In the genomic region with DNA sequence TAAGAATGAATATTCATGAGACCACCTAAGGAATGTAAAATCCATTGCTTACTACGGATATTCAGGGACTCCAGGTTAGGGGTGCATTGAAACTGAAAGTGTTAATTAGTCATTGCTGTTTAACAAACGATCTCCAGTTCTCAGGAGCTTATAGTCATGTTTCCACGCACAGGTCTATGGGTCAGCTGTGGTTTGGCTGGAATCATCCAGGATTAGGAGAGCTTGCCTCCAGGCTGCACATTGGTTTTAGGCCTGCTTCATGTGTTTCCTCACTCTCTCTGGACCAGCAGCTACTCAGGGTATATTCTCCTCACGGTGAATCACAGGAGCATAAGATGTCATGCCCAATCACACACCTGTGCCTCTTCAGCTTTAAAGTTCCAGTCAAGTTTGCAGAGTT, we compare ENCODE assay signal across 13 cellular contexts.
DNase-seq lines count a peak whose midpoint lies in the region; ATAC-seq, FAIRE-seq and TF ChIP-seq lines count a peak whose summit lies in the region.
"Had no signal": no experiment of that assay in that cellular context is flagged by ENCODE, and none has a peak within 500 bp of the region (broad histone marks: within the 10 kb centered on the region; RNA-seq: fewer than 3 reads in every experiment).

No MANE protein-coding gene starts in this region.

- no peak for TF ChIP-seq POLR2A in K562 (conservative IDR thresholded peaks at IDR 0.05)

- no peak for FAIRE-seq in K562 (lab: Jason Lieb, UNC)

- no peaks in the 10 kb centered on the region for H4K20me1 ChIP-seq in K562 (replicated peaks; ENCODE audit: control insufficient read depth, insufficient read depth, low read length)

- H3K4me3 ChIP-seq in AG10803 (ENCODE audit: low read length) (no peak overlapping the region), K562 (no peak overlapping the region)

- DNase-seq in AG10803 (ENCODE audit: low read depth) (peak; percentile 29), HT-29 (ENCODE audit: low spot score) (peak; percentile 26), K562 (ENCODE audit: extremely low read depth in 1 of 4, low spot score in 3 of 4) (no peak), memory B cell (ENCODE audit: low spot score in 2 of 2) (no peak), AML-193 (lab: John Stamatoyannopoulos, UW) (no peak)
- DNase-seq in activated CD8-positive, alpha-beta memory T cell treated with anti-CD3 and anti-CD28 coated beads for 24 hours = no peak
- DNase-seq: activated CD4-positive, alpha-beta T cell treated with anti-CD3 and anti-CD28 coated beads, Interleukin-2, amount 10 ng/mL, durations not matched to agents 7 days and 5 days; anterior cingulate cortex; CD8-positive, alpha-beta T cell; hypothalamus; nucleus accumbens had no signal

- H3K27ac ChIP-seq in K562 (ENCODE audit: extremely low read depth, low read depth, low read length) = no peak overlapping the region

- in situ Hi-C loops in K562 (cut with MboI) = no loop called here

- no peak overlapping the region for H3K27ac Mint-ChIP-seq in memory B cell
- H3K27ac Mint-ChIP-seq: activated CD4-positive, alpha-beta T cell treated with anti-CD3 and anti-CD28 coated beads, Interleukin-2, amount 10 ng/mL, durations not matched to agents 7 days and 5 days; CD8-positive, alpha-beta T cell had no signal

- H3K27me3 Mint-ChIP-seq in memory B cell = no peaks in the 10 kb centered on the region

- no peaks in the 10 kb centered on the region for H3K36me3 ChIP-seq in K562 (ENCODE audit: control insufficient read depth, insufficient read depth, low read length)

- H3K9me1 ChIP-seq in K562 (ENCODE audit: control insufficient read depth, insufficient read depth, low read length) = no peaks in the 10 kb centered on the region

- no peaks in the 10 kb centered on the region for H3K27me3 ChIP-seq in K562 (ENCODE audit: control insufficient read depth in 2 of 2, insufficient read depth in 2 of 2, low read length in 2 of 2)

- 7% methylated on average over 4 of the region's 4 CpGs for WGBS in K562 (ENCODE audit: insufficient coverage, low coverage, missing lambda C conversion rate)

- no TSS peak for BruUV-seq in K562 (replicated peaks; lab: Mats Ljungman, UMichigan)

- no peaks in the 10 kb centered on the region for H3K79me2 ChIP-seq in K562 (ENCODE audit: control insufficient read depth, insufficient read depth, low read length)

- peak overlapping the region; percentile 56; the same call in 1 of the 2 replicates for H2AFZ ChIP-seq in K562 (ENCODE audit: low read depth, low read length)

- peak overlapping the region; percentile 22; the same call in 1 of the 2 replicates for H3K4me2 ChIP-seq in K562 (ENCODE audit: insufficient read depth, low read length)

- no peak for TF ChIP-seq RAD21 in K562 (CRISPR knock-in tag; conservative IDR thresholded peaks at IDR 0.05 in 1 of 2, IDR thresholded peaks at IDR 0.05 in 1 of 2)

- no peak for TF ChIP-seq EP300 in K562 (IDR thresholded peaks at IDR 0.05; ENCODE audit: low read length)

- intact Hi-C loops in K562 (cut with micrococcal nuclease) = no loop called here

- H3K36me3 Mint-ChIP-seq in memory B cell = no peaks in the 10 kb centered on the region
- H3K36me3 Mint-ChIP-seq: CD8-positive, alpha-beta T cell had no signal

- H3K9ac ChIP-seq in K562 (ENCODE audit: insufficient read depth in 1 of 2, low read depth in 2 of 2, low read length in 2 of 2) = peak overlapping the region in 1 of 2 experiments; percentile 26; a peak in 1 of 4 replicates

- POLR2A ChIA-PET in K562 (lab: Yijun Ruan, JAX) = no interaction called here

- CTCF ChIA-PET in K562 (lab: Yijun Ruan, JAX; ENCODE audit: low intra/inter-chr PET ratio) = no interaction called here

- TF ChIP-seq CTCF in AG10803 (conservative IDR thresholded peaks at IDR 0.05; ENCODE audit: low read length) (no peak), K562 (IDR thresholded peaks at IDR 0.05 in 2 of 3, conservative IDR thresholded peaks at IDR 0.05 in 1 of 3; ENCODE audit: insufficient read depth in 2 of 3, low read depth in 1 of 3, low read length in 3 of 3) (no peak)

- ATAC-seq in K562 = no peak
- ATAC-seq in memory B cell (ENCODE audit: low read depth) = no peak
- no peak for ATAC-seq in HG03196 (IDR thresholded peaks at IDR 0.05; ENCODE audit: unreplicated experiment)
- no peak for ATAC-seq in GM18519 (IDR thresholded peaks at IDR 0.05; ENCODE audit: low FRiP score, unreplicated experiment)
- ATAC-seq: CD8-positive, alpha-beta T cell had no signal

- H3K9me3 Mint-ChIP-seq in memory B cell = no peaks in the 10 kb centered on the region
- H3K9me3 Mint-ChIP-seq: CD8-positive, alpha-beta T cell had no signal

- H3K4me3 Mint-ChIP-seq in memory B cell = peak overlapping the region; percentile 59
- H3K4me3 Mint-ChIP-seq: activated CD4-positive, alpha-beta T cell treated with anti-CD3 and anti-CD28 coated beads, Interleukin-2, amount 10 ng/mL, durations not matched to agents 7 days and 5 days; CD8-positive, alpha-beta T cell had no signal

- peaks cover 7% of the 10 kb centered on the region for H3K4me1 Mint-ChIP-seq in memory B cell

- H3K9me3 ChIP-seq in K562 (replicated peaks; ENCODE audit: control insufficient read depth, insufficient read depth, low read depth, low read length) = no peaks in the 10 kb centered on the region

- no peaks in the 10 kb centered on the region; a peak in 1 of 5 replicates for H3K4me1 ChIP-seq in K562 (replicated peaks in 1 of 2; ENCODE audit: control insufficient read depth in 2 of 2, insufficient read depth in 2 of 2, low read length in 2 of 2)

TF ChIP-seq in K562, 482 proteins besides CTCF, POLR2A, EP300 and RAD21 (continues in another document):
- TF ChIP-seq, protein P1, sequence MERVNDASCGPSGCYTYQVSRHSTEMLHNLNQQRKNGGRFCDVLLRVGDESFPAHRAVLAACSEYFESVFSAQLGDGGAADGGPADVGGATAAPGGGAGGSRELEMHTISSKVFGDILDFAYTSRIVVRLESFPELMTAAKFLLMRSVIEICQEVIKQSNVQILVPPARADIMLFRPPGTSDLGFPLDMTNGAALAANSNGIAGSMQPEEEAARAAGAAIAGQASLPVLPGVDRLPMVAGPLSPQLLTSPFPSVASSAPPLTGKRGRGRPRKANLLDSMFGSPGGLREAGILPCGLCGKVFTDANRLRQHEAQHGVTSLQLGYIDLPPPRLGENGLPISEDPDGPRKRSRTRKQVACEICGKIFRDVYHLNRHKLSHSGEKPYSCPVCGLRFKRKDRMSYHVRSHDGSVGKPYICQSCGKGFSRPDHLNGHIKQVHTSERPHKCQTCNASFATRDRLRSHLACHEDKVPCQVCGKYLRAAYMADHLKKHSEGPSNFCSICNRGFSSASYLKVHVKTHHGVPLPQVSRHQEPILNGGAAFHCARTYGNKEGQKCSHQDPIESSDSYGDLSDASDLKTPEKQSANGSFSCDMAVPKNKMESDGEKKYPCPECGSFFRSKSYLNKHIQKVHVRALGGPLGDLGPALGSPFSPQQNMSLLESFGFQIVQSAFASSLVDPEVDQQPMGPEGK (CRISPR knock-in tag; IDR thresholded peaks at IDR 0.05; ENCODE audit: borderline replicate concordance) = no peak
- TF ChIP-seq, protein P2, sequence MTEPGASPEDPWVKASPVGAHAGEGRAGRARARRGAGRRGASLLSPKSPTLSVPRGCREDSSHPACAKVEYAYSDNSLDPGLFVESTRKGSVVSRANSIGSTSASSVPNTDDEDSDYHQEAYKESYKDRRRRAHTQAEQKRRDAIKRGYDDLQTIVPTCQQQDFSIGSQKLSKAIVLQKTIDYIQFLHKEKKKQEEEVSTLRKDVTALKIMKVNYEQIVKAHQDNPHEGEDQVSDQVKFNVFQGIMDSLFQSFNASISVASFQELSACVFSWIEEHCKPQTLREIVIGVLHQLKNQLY (CRISPR knock-in tag; conservative IDR thresholded peaks at IDR 0.05) = no peak
- TF ChIP-seq MTA3 (IDR thresholded peaks at IDR 0.05; ENCODE audit: borderline replicate concordance) = no peak

Comparison
In these comparisons a context has a peak if more than half of its experiments do, and no peak if none do; other contexts are left out.
1. DNase-seq: peak in AG10803 (single experiment) and HT-29 (single experiment); none in K562 (0 of 4), memory B cell (0 of 2), AML-193 (0 of 2) and activated CD8-positive, alpha-beta memory T cell treated with anti-CD3 and anti-CD28 coated beads for 24 hours (single experiment).